1 cellular context compared by ENCODE assay signal in the genomic region with DNA sequence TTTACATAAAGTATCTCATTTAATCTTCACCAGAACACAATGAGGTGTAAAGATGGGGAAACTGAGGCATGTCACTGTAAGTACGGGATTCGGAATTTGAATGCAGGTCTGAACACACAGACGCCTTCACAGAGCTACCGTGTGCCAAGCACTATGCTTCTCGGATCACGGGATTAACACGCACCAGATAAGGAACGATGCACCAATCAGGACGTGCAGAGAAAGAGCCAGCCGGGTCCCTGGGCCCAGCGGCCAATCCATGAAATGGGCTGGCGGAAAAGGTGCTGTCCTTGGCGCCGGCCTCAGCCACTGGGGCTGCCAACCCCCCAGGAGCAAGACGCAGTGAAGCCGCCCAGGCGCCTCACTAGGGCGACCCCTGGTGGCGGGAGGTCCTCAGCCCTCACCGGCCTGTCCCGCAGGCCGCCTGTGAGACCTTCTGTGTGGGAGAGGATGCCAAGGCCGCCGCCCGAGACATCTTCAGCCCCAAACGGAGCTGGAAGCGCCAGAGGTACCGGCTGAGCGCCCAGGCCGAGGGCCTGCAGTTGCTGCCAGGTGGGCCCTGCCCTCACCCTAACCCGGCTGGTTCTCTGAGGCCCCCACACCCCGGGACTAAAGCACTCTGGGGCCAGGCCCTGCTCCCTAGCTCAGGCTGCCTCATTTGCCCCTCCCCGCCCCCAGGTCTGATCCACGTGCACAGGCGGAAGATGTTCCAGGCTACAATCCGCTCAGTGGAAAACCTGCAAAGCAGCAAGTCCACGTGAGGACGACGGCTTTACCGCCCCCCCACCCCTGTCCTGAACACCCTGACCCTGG.
A peak's percentile ranks its signal among the peaks of the same experiment; 100 is the strongest.
TF ChIP-seq lines count a peak whose summit lies in the region.

No MANE protein-coding gene starts in this region.

TF ChIP-seq in HepG2, 621 proteins besides CTCF, POLR2A, EP300 and RAD21 (continued from another document and continues in another):
- TF ChIP-seq, protein P1, sequence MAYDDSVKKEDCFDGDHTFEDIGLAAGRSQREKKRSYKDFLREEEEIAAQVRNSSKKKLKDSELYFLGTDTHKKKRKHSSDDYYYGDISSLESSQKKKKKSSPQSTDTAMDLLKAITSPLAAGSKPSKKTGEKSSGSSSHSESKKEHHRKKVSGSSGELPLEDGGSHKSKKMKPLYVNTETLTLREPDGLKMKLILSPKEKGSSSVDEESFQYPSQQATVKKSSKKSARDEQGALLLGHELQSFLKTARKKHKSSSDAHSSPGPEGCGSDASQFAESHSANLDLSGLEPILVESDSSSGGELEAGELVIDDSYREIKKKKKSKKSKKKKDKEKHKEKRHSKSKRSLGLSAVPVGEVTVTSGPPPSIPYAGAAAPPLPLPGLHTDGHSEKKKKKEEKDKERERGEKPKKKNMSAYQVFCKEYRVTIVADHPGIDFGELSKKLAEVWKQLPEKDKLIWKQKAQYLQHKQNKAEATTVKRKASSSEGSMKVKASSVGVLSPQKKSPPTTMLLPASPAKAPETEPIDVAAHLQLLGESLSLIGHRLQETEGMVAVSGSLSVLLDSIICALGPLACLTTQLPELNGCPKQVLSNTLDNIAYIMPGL (CRISPR knock-in tag; IDR thresholded peaks at IDR 0.05; ENCODE audit: borderline replicate concordance in 1 of 2, low read depth in 1 of 2): peak; percentile 89
- TF ChIP-seq POLR2G (IDR thresholded peaks at IDR 0.05; ENCODE audit: low read depth, low read length) (no peak), KAT7 (CRISPR knock-in tag; IDR thresholded peaks at IDR 0.05; ENCODE audit: borderline replicate concordance) (no peak; the same call in 1 of the 2 replicates), ZNF781 (CRISPR knock-in tag; IDR thresholded peaks at IDR 0.05; ENCODE audit: borderline replicate concordance, not compliant biosample characterization) (peak; percentile 32), DR1 (CRISPR knock-in tag; IDR thresholded peaks at IDR 0.05) (no peak), ZFP36L2 (CRISPR knock-in tag; IDR thresholded peaks at IDR 0.05) (no peak; the same call in 1 of the 2 replicates), ZNF607 (CRISPR knock-in tag; IDR thresholded peaks at IDR 0.05; ENCODE audit: borderline replicate concordance) (no peak), PITX1 (CRISPR knock-in tag; IDR thresholded peaks at IDR 0.05) (peak; percentile 34; the same call in 1 of the 2 replicates), ZNF883 (CRISPR knock-in tag; IDR thresholded peaks at IDR 0.05; ENCODE audit: not compliant biosample characterization) (no peak), GTF2F1 (IDR thresholded peaks at IDR 0.05; ENCODE audit: low read length) (no peak), SMC3 (IDR thresholded peaks at IDR 0.05; ENCODE audit: low read length) (no peak), ZSCAN9 (CRISPR knock-in tag; IDR thresholded peaks at IDR 0.05; ENCODE audit: borderline replicate concordance) (no peak), CENPX (CRISPR knock-in tag; IDR thresholded peaks at IDR 0.05) (no peak), SMAD3 (CRISPR knock-in tag; IDR thresholded peaks at IDR 0.05) (no peak), ZNF263 (CRISPR knock-in tag; IDR thresholded peaks at IDR 0.05) (no peak), BORCS8-MEF2B (CRISPR knock-in tag; IDR thresholded peaks at IDR 0.05) (0 out of 2 replicates have a peak, but pooled peaks have one; percentile 36), SP1 (IDR thresholded peaks at IDR 0.05) (no peak), SP1 (CRISPR knock-in tag; IDR thresholded peaks at IDR 0.05) (0 out of 2 replicates have a peak, but pooled peaks have one; percentile 24), ZNF878 (CRISPR knock-in tag; IDR thresholded peaks at IDR 0.05) (no peak), ZNF430 (CRISPR knock-in tag; IDR thresholded peaks at IDR 0.05) (no peak), GATAD2A (CRISPR knock-in tag; IDR thresholded peaks at IDR 0.05) (peak; percentile 55), ZSCAN31 (CRISPR knock-in tag; IDR thresholded peaks at IDR 0.05; ENCODE audit: low read depth) (no peak), SNAI1 (CRISPR knock-in tag; IDR thresholded peaks at IDR 0.05; ENCODE audit: borderline replicate concordance) (no peak), BCL6 (CRISPR knock-in tag; IDR thresholded peaks at IDR 0.05) (no peak), ZNF589 (CRISPR knock-in tag; conservative IDR thresholded peaks at IDR 0.05) (no peak), ELF1 (CRISPR knock-in tag; IDR thresholded peaks at IDR 0.05) (0 out of 2 replicates have a peak, but pooled peaks have one; percentile 26), ZMYM3 (CRISPR knock-in tag; IDR thresholded peaks at IDR 0.05) (peak; percentile 94), PAF1 (CRISPR knock-in tag; IDR thresholded peaks at IDR 0.05) (no peak), ZNF136 (CRISPR knock-in tag; IDR thresholded peaks at IDR 0.05; ENCODE audit: low read depth) (no peak), ZNF382 (CRISPR knock-in tag; IDR thresholded peaks at IDR 0.05; ENCODE audit: borderline replicate concordance) (no peak), IKZF4 (CRISPR knock-in tag; IDR thresholded peaks at IDR 0.05; ENCODE audit: borderline replicate concordance, low read depth, not compliant biosample characterization) (no peak), FOXA1 (IDR thresholded peaks at IDR 0.05) (no peak), FOXA1 (CRISPR knock-in tag; IDR thresholded peaks at IDR 0.05) (no peak), STAT5B (CRISPR knock-in tag; IDR thresholded peaks at IDR 0.05) (0 out of 2 replicates have a peak, but pooled peaks have one; percentile 52), ZNF629 (CRISPR knock-in tag; conservative IDR thresholded peaks at IDR 0.05) (peak; percentile 98), ZNF652 (CRISPR knock-in tag; IDR thresholded peaks at IDR 0.05; ENCODE audit: borderline replicate concordance, low read depth) (no peak; the same call in 1 of the 2 replicates), KMT2B (CRISPR knock-in tag; IDR thresholded peaks at IDR 0.05) (no peak)
- TF ChIP-seq, protein P2, sequence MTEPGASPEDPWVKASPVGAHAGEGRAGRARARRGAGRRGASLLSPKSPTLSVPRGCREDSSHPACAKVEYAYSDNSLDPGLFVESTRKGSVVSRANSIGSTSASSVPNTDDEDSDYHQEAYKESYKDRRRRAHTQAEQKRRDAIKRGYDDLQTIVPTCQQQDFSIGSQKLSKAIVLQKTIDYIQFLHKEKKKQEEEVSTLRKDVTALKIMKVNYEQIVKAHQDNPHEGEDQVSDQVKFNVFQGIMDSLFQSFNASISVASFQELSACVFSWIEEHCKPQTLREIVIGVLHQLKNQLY (CRISPR knock-in tag; IDR thresholded peaks at IDR 0.05): no peak
- TF ChIP-seq, protein P3, sequence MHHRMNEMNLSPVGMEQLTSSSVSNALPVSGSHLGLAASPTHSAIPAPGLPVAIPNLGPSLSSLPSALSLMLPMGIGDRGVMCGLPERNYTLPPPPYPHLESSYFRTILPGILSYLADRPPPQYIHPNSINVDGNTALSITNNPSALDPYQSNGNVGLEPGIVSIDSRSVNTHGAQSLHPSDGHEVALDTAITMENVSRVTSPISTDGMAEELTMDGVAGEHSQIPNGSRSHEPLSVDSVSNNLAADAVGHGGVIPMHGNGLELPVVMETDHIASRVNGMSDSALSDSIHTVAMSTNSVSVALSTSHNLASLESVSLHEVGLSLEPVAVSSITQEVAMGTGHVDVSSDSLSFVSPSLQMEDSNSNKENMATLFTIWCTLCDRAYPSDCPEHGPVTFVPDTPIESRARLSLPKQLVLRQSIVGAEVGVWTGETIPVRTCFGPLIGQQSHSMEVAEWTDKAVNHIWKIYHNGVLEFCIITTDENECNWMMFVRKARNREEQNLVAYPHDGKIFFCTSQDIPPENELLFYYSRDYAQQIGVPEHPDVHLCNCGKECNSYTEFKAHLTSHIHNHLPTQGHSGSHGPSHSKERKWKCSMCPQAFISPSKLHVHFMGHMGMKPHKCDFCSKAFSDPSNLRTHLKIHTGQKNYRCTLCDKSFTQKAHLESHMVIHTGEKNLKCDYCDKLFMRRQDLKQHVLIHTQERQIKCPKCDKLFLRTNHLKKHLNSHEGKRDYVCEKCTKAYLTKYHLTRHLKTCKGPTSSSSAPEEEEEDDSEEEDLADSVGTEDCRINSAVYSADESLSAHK (CRISPR knock-in tag; IDR thresholded peaks at IDR 0.05; ENCODE audit: borderline replicate concordance): no peak
- TF ChIP-seq, protein P4, sequence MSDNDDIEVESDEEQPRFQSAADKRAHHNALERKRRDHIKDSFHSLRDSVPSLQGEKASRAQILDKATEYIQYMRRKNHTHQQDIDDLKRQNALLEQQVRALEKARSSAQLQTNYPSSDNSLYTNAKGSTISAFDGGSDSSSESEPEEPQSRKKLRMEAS (IDR thresholded peaks at IDR 0.05): peak; percentile 58
- TF ChIP-seq, protein P5, sequence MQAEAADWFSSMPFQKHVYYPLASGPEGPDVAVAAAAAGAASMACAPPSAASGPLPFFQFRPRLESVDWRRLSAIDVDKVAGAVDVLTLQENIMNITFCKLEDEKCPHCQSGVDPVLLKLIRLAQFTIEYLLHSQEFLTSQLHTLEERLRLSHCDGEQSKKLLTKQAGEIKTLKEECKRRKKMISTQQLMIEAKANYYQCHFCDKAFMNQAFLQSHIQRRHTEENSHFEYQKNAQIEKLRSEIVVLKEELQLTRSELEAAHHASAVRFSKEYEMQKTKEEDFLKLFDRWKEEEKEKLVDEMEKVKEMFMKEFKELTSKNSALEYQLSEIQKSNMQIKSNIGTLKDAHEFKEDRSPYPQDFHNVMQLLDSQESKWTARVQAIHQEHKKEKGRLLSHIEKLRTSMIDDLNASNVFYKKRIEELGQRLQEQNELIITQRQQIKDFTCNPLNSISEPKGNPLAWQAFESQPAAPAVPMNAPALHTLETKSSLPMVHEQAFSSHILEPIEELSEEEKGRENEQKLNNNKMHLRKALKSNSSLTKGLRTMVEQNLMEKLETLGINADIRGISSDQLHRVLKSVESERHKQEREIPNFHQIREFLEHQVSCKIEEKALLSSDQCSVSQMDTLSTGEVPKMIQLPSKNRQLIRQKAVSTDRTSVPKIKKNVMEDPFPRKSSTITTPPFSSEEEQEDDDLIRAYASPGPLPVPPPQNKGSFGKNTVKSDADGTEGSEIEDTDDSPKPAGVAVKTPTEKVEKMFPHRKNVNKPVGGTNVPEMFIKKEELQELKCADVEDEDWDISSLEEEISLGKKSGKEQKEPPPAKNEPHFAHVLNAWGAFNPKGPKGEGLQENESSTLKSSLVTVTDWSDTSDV (CRISPR knock-in tag; IDR thresholded peaks at IDR 0.05): peak; percentile 33; the same call in 1 of the 2 replicates
- TF ChIP-seq, protein P6, sequence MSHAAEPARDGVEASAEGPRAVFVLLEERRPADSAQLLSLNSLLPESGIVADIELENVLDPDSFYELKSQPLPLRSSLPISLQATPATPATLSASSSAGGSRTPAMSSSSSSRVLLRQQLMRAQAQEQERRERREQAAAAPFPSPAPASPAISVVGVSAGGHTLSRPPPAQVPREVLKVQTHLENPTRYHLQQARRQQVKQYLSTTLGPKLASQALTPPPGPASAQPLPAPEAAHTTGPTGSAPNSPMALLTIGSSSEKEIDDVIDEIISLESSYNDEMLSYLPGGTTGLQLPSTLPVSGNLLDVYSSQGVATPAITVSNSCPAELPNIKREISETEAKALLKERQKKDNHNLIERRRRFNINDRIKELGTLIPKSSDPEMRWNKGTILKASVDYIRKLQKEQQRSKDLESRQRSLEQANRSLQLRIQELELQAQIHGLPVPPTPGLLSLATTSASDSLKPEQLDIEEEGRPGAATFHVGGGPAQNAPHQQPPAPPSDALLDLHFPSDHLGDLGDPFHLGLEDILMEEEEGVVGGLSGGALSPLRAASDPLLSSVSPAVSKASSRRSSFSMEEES (CRISPR knock-in tag; IDR thresholded peaks at IDR 0.05): no peak
- TF ChIP-seq, protein P7, sequence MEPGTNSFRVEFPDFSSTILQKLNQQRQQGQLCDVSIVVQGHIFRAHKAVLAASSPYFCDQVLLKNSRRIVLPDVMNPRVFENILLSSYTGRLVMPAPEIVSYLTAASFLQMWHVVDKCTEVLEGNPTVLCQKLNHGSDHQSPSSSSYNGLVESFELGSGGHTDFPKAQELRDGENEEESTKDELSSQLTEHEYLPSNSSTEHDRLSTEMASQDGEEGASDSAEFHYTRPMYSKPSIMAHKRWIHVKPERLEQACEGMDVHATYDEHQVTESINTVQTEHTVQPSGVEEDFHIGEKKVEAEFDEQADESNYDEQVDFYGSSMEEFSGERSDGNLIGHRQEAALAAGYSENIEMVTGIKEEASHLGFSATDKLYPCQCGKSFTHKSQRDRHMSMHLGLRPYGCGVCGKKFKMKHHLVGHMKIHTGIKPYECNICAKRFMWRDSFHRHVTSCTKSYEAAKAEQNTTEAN (CRISPR knock-in tag; conservative IDR thresholded peaks at IDR 0.05): no peak
- TF ChIP-seq, protein P8, sequence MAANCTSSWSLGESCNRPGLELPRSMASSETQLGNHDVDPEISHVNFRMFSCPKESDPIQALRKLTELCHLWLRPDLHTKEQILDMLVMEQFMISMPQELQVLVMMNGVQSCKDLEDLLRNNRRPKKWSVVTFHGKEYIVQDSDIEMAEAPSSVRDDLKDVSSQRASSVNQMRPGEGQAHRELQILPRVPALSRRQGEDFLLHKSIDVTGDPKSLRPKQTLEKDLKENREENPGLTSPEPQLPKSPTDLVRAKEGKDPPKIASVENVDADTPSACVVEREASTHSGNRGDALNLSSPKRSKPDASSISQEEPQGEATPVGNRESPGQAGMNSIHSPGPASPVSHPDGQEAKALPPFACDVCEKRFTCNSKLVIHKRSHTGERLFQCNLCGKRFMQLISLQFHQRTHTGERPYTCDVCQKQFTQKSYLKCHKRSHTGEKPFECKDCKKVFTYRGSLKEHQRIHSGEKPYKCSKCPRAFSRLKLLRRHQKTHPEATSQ (CRISPR knock-in tag; IDR thresholded peaks at IDR 0.05; ENCODE audit: borderline replicate concordance): peak; percentile 70; the same call in 1 of the 2 replicates
- TF ChIP-seq, protein P9, sequence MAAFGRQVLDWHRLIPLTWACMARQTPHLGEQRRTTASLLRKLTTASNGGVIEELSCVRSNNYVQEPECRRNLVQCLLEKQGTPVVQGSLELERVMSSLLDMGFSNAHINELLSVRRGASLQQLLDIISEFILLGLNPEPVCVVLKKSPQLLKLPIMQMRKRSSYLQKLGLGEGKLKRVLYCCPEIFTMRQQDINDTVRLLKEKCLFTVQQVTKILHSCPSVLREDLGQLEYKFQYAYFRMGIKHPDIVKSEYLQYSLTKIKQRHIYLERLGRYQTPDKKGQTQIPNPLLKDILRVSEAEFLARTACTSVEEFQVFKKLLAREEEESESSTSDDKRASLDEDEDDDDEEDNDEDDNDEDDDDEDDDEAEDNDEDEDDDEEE (CRISPR knock-in tag; IDR thresholded peaks at IDR 0.05): no peak
- TF ChIP-seq, protein P10, sequence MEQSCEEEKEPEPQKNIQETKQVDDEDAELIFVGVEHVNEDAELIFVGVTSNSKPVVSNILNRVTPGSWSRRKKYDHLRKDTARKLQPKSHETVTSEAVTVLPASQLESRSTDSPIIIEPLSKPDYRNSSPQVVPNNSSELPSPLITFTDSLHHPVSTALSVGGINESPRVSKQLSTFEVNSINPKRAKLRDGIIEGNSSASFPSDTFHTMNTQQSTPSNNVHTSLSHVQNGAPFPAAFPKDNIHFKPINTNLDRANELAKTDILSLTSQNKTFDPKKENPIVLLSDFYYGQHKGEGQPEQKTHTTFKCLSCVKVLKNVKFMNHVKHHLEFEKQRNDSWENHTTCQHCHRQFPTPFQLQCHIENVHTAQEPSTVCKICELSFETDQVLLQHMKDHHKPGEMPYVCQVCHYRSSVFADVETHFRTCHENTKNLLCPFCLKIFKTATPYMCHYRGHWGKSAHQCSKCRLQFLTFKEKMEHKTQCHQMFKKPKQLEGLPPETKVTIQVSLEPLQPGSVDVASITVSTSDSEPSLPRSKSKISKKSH (CRISPR knock-in tag; IDR thresholded peaks at IDR 0.05; ENCODE audit: borderline replicate concordance): no peak
